Comparison of ENCODE assay signal across 19 cellular contexts in the genomic region with DNA sequence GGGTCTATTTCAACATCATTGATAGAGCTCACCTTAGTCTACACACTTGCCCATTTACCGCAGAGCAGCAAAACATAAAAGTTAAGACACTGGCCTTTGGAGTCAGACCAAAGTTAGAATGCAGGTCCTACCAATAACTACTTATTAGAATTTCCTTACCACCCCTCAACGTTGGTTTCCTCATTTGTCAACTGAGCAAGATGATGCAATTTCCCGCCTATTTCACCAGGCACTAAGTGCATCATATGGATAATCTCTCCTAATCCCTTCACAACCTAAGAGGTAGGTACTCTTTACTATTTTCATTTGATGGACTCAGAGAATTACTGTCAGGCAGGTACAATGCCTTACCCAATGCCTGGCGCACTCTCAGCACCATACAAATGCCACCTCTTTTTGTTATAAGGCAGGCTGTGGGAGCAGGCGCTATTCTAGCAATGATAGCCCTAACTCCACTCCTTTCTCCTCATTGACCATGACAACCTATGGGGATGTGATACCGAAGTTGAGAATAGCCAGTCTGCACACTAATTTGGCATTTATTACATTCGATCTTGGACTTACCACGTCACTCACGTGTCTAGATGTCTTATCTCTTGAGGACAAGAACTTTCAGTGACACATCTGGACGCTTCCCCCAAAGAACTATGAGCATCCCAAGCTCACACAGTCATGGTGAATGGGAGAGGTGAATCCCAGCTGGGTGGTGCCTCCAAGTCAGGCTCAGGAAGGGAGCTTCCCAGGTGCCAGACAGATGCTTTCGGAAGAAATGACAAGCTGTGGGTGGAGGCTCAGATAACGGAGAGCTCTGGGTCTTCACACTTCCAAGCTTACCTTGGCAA.
DNase-seq lines count a peak whose midpoint lies in the region; ATAC-seq and TF ChIP-seq lines count a peak whose summit lies in the region.
"Had no signal": no experiment of that assay in that cellular context is flagged by ENCODE, and none has a peak within 500 bp of the region (broad histone marks: within the 10 kb centered on the region; RNA-seq: fewer than 3 reads in every experiment).

No MANE protein-coding gene starts in this region.

- H3K27ac Mint-ChIP-seq in stimulated activated memory B cell treated with anti-CD40 and anti-IgM and Interleukin-4, amounts not matched to agents 10 μg/mL and 1 μg/mL and 100 μg/mL, for 72 hours, result no peak overlapping the region
- no peak overlapping the region for H3K27ac Mint-ChIP-seq in activated T-helper 17 cell treated with anti-CD3 and anti-CD28 coated beads, Interleukin-2, amount 50 U/mL, for 72 hours
- H3K27ac Mint-ChIP-seq: CD8-positive, alpha-beta T cell had no signal

- no peaks in the 10 kb centered on the region for H3K9me3 Mint-ChIP-seq in stimulated activated memory B cell treated with anti-CD40 and anti-IgM and Interleukin-4, amounts not matched to agents 10 μg/mL and 1 μg/mL and 100 μg/mL, for 72 hours
- H3K9me3 Mint-ChIP-seq in activated T-helper 17 cell treated with anti-CD3 and anti-CD28 coated beads, Interleukin-2, amount 50 U/mL, for 72 hours, result no peaks in the 10 kb centered on the region
- H3K9me3 Mint-ChIP-seq: CD8-positive, alpha-beta T cell had no signal

- H2AK9ac ChIP-seq in IMR-90 (replicated peaks; ENCODE audit: low read depth, low read length, poor library complexity), result no peak overlapping the region

- H3K9me3 ChIP-seq in IMR-90 (ENCODE audit: control insufficient read depth, insufficient read depth, low read length), result no peaks in the 10 kb centered on the region
- H3K9me3 ChIP-seq: BE2C, HAP-1, SK-N-SH had no signal

- POLR2A ChIA-PET in IMR-90 (lab: Charles Lee; ENCODE audit: unreplicated experiment), result no interaction called here

- H3K27me3 Mint-ChIP-seq in stimulated activated memory B cell treated with anti-CD40 and anti-IgM and Interleukin-4, amounts not matched to agents 10 μg/mL and 1 μg/mL and 100 μg/mL, for 72 hours, result peaks cover 40% of the 10 kb centered on the region
- peaks cover 50% of the 10 kb centered on the region for H3K27me3 Mint-ChIP-seq in activated T-helper 17 cell treated with anti-CD3 and anti-CD28 coated beads, Interleukin-2, amount 50 U/mL, for 72 hours

- no peak overlapping the region for H3K27ac ChIP-seq in IMR-90 (ENCODE audit: insufficient read depth, low read length)

- H3K36me3 Mint-ChIP-seq in stimulated activated memory B cell treated with anti-CD40 and anti-IgM and Interleukin-4, amounts not matched to agents 10 μg/mL and 1 μg/mL and 100 μg/mL, for 72 hours, result no peaks in the 10 kb centered on the region
- no peaks in the 10 kb centered on the region for H3K36me3 Mint-ChIP-seq in activated T-helper 17 cell treated with anti-CD3 and anti-CD28 coated beads, Interleukin-2, amount 50 U/mL, for 72 hours (ENCODE audit: low read depth)
- H3K36me3 Mint-ChIP-seq: CD8-positive, alpha-beta T cell had no signal

- no peak overlapping the region; the same call in 1 of the 2 replicates for H3K14ac ChIP-seq in IMR-90 (replicated peaks; ENCODE audit: low read depth, low read length)

- dilution Hi-C loops in IMR-90 (cut with HindIII; ENCODE audit: low sequenced_read_pairs, unreplicated experiment), result no loop called here

- H3K4me1 ChIP-seq in IMR-90 (ENCODE audit: control insufficient read depth, insufficient read depth, low read length), result peaks cover 6% of the 10 kb centered on the region
- H3K4me1 ChIP-seq: BE2C, HAP-1 had no signal

- H3K9me1 ChIP-seq in IMR-90 (ENCODE audit: insufficient read depth, low read length), result no peaks in the 10 kb centered on the region; the same call in 1 of the 2 replicates

- no peak overlapping the region; the same call in 1 of the 2 replicates for H3K18ac ChIP-seq in IMR-90 (ENCODE audit: low read depth, low read length)

- no peak for TF ChIP-seq RAD21 in IMR-90 (IDR thresholded peaks at IDR 0.05; ENCODE audit: low read length)

- intact Hi-C loops in IMR-90 (cut with micrococcal nuclease), result no loop called here

- no peak overlapping the region for H2AFZ ChIP-seq in IMR-90 (replicated peaks; ENCODE audit: low read length, poor library complexity)

- no peak overlapping the region for H3K4me3 Mint-ChIP-seq in stimulated activated memory B cell treated with anti-CD40 and anti-IgM and Interleukin-4, amounts not matched to agents 10 μg/mL and 1 μg/mL and 100 μg/mL, for 72 hours
- no peak overlapping the region for H3K4me3 Mint-ChIP-seq in activated T-helper 17 cell treated with anti-CD3 and anti-CD28 coated beads, Interleukin-2, amount 50 U/mL, for 72 hours
- H3K4me3 Mint-ChIP-seq: CD8-positive, alpha-beta T cell had no signal

- no peak for ATAC-seq in IMR-90 (ENCODE audit: low read depth)
- peak; percentile 31 for ATAC-seq in stimulated activated memory B cell treated with anti-CD40 and anti-IgM and Interleukin-4, amounts not matched to agents 10 μg/mL and 1 μg/mL and 100 μg/mL, for 72 hours
- no peak for ATAC-seq in activated T-helper 17 cell treated with anti-CD3 and anti-CD28 coated beads, Interleukin-2, amount 50 U/mL, for 72 hours (replicated peaks)
- ATAC-seq: CD8-positive, alpha-beta T cell; GM12878 had no signal

- H4K91ac ChIP-seq in IMR-90 (ENCODE audit: insufficient read depth, low read depth, low read length), result peak overlapping the region; percentile 42

- H3K4ac ChIP-seq in IMR-90 (ENCODE audit: low read depth, low read length), result no peak overlapping the region

- no peak overlapping the region for H3K4me3 ChIP-seq in IMR-90 (ENCODE audit: insufficient read depth, low read depth, low read length)
- H3K4me3 ChIP-seq: GM12878, HAP-1 had no signal

- no peak overlapping the region for H2BK120ac ChIP-seq in IMR-90 (ENCODE audit: low read depth, low read length)

- H2BK5ac ChIP-seq in IMR-90 (ENCODE audit: low read depth, low read length, poor library complexity, severe bottlenecking), result no peak overlapping the region

- no TSS peak for BruUV-seq in IMR-90 (replicated peaks; lab: Mats Ljungman, UMichigan)

- no peak overlapping the region; the same call in 1 of the 2 replicates for H3K23ac ChIP-seq in IMR-90 (ENCODE audit: low read depth, low read length)

- TF ChIP-seq CTCF in IMR-90 (conservative IDR thresholded peaks at IDR 0.05; ENCODE audit: low read depth, low read length), result no peak

- no peak for TF ChIP-seq POLR2A in IMR-90 (IDR thresholded peaks at IDR 0.05; ENCODE audit: low read depth, low read length)

- whole genome bisulfite sequencing in IMR-90 (ENCODE audit: extremely low coverage in 2 of 2, insufficient read length in 1 of 2), 2 experiments, result 0% methylated on average over 1 of the region's 12 CpGs; no CpG with 5 or more reads in 1 of the 2 experiments

- no peak overlapping the region for H3K4me2 ChIP-seq in IMR-90 (ENCODE audit: low read depth, low read length)
- H3K4me2 ChIP-seq: SK-N-SH had no signal

- H3K9ac ChIP-seq in IMR-90 (ENCODE audit: low read depth, low read length), result no peak overlapping the region
- H3K9ac ChIP-seq: SK-N-SH had no signal

- H4K5ac ChIP-seq in IMR-90 (ENCODE audit: low read depth, low read length), result no peak overlapping the region

- no peaks in the 10 kb centered on the region; the same call in 1 of the 2 replicates for H3K27me3 ChIP-seq in IMR-90 (ENCODE audit: control insufficient read depth, insufficient read depth, low read length)
- H3K27me3 ChIP-seq: BE2C had no signal

- no peak overlapping the region for H4K8ac ChIP-seq in IMR-90 (ENCODE audit: low read depth in 2 of 2, low read length in 2 of 2)

- H3K56ac ChIP-seq in IMR-90 (ENCODE audit: extremely low read depth, insufficient read depth, low read length), result no peak overlapping the region

- H3K4me1 Mint-ChIP-seq in stimulated activated memory B cell treated with anti-CD40 and anti-IgM and Interleukin-4, amounts not matched to agents 10 μg/mL and 1 μg/mL and 100 μg/mL, for 72 hours, result no peaks in the 10 kb centered on the region
- H3K4me1 Mint-ChIP-seq in activated T-helper 17 cell treated with anti-CD3 and anti-CD28 coated beads, Interleukin-2, amount 50 U/mL, for 72 hours, result no peaks in the 10 kb centered on the region

- in situ Hi-C loops in IMR-90 (cut with MboI; ENCODE audit: low sequenced_read_pairs), result no loop called here

- no peaks in the 10 kb centered on the region for H3K79me1 ChIP-seq in IMR-90 (ENCODE audit: low read depth in 1 of 2, low read length in 2 of 2)

- DNase-seq in NOMO-1 (lab: John Stamatoyannopoulos, UW; ENCODE audit: unreplicated experiment in 2 of 2) (peak; percentile 38 to 52), NOMO-1 treated with dmso at 0.1 percent for 144 hours (lab: John Stamatoyannopoulos, UW; ENCODE audit: unreplicated experiment) (no peak), IMR-90 (no peak), SKM-1 (lab: John Stamatoyannopoulos, UW; ENCODE audit: unreplicated experiment) (peak; percentile 16), NCI-H510A (lab: John Stamatoyannopoulos, UW) (no peak)
- DNase-seq: BE2C; CD8-positive, alpha-beta T cell; DMS53; EL; Karpas-422; NCI-H1105 treated with DMSO at 0.1 percent for 48 hours; NCI-H1694; NCI-H510A treated with DMSO at 0.1 percent for 48 hours; SHP77; SK-N-SH had no signal

- H2AK5ac ChIP-seq in IMR-90 (ENCODE audit: low read depth, low read length), result no peak overlapping the region; the same call in 1 of the 2 replicates

- no peaks in the 10 kb centered on the region for H3K36me3 ChIP-seq in IMR-90 (ENCODE audit: control insufficient read depth, insufficient read depth, low read length)
- H3K36me3 ChIP-seq: BE2C, HAP-1 had no signal

- CTCF ChIA-PET in IMR-90 (lab: Yijun Ruan, JAX), result no interaction called here

- H4K20me1 ChIP-seq in IMR-90 (ENCODE audit: insufficient read depth, low read length), result no peaks in the 10 kb centered on the region

- H2BK20ac ChIP-seq in IMR-90 (ENCODE audit: low read depth, low read length), result no peak overlapping the region

- no peak overlapping the region for H2BK15ac ChIP-seq in IMR-90 (ENCODE audit: low read depth, low read length)

TF ChIP-seq in IMR-90, 13 proteins besides CTCF, POLR2A, EP300 and RAD21:
- TF ChIP-seq CEBPB (IDR thresholded peaks at IDR 0.05; ENCODE audit: low read depth, low read length) (peak; percentile 21; the same call in 1 of the 2 replicates), BHLHE40 (IDR thresholded peaks at IDR 0.05; ENCODE audit: low read depth, low read length) (no peak)

Comparison
In these comparisons a context has a peak if more than half of its experiments do, and no peak if none do; other contexts are left out.
1. DNase-seq: peak in NOMO-1 (2 of 2) and SKM-1 (single experiment); none in NOMO-1 treated with dmso at 0.1 percent for 144 hours (single experiment), IMR-90 (single experiment) and NCI-H510A (single experiment).